In the genomic region with DNA sequence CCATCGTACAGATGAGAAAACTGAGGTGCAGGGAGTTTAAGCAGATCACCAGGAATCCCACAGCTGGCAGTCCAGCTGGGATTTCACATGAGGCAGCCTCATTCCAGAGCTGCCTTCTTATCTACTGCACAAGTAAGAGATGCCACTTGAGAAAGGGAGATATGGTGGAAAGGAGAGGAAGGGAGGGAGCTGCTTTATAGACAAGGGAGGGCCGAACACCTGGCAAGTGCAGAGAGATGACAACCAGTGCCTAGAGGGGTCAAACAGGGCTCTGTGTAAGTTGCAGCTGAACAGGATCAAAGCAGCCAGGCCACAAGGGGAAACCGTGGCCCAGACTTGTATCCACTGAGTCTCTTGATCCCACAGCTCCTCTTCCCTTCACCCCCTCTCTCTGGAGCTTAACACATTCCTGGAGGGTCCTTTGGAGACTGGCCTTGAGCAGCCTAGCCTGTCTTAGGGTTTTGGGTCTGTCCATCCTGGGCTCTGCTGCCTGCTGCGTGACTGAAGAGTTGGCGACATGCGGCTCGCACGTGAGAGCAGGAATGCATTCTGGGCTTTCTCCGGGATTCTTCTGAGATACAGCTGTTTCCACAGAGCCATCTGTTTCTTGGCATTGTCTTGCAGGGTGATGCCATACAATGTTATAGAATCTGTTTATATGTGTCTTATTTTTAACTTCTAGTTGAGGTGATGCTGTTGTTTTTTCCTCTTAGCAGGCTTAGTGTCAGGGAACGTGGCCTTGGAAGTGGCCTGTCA, we compare ENCODE assay signal across 17 cellular contexts.
DNase-seq lines count a peak whose midpoint lies in the region; ATAC-seq and TF ChIP-seq lines count a peak whose summit lies in the region.
"Had no signal": no experiment of that assay in that cellular context is flagged by ENCODE, and none has a peak within 500 bp of the region (broad histone marks: within the 10 kb centered on the region; RNA-seq: fewer than 3 reads in every experiment).

No MANE protein-coding gene starts in this region.

- no peaks in the 10 kb centered on the region for H3K9me3 ChIP-seq in left ventricle myocardium inferior (replicated peaks)
- no peaks in the 10 kb centered on the region for H3K9me3 ChIP-seq in left lung

- no peak overlapping the region for H3K4me3 ChIP-seq in left ventricle myocardium inferior
- H3K4me3 ChIP-seq in left lung: no peak overlapping the region

- CTCF ChIA-PET in MCF 10A (lab: Yijun Ruan, JAX): interaction anchor here (0.7 to 1.6 kb wide), 3 partner anchors 68 to 255 kb away, joined by 3 read pairs; no protein-coding TSS in a partner anchor

- H3K27ac Mint-ChIP-seq in stimulated activated memory B cell treated with anti-CD40 and anti-IgM and Interleukin-4, amounts not matched to agents 10 μg/mL and 1 μg/mL and 100 μg/mL, for 72 hours: peak overlapping the region; percentile 82
- H3K27ac Mint-ChIP-seq in MCF 10A (ENCODE audit: low read depth, unreplicated experiment): no peak overlapping the region
- H3K27ac Mint-ChIP-seq: CD4-positive, alpha-beta T cell had no signal

- intact Hi-C loops in left ventricle myocardium inferior (cut with micrococcal nuclease): no loop called here
- intact Hi-C loops in left lung (cut with DNase I): no loop called here
- intact Hi-C loops in MCF 10A (cut with micrococcal nuclease): no loop called here

- BruUV-seq in MCF 10A (replicated peaks; lab: Mats Ljungman, UMichigan): no TSS peak

- peaks cover 1% of the 10 kb centered on the region for H3K9me3 Mint-ChIP-seq in stimulated activated memory B cell treated with anti-CD40 and anti-IgM and Interleukin-4, amounts not matched to agents 10 μg/mL and 1 μg/mL and 100 μg/mL, for 72 hours
- no peaks in the 10 kb centered on the region for H3K9me3 Mint-ChIP-seq in MCF 10A (ENCODE audit: unreplicated experiment)
- H3K9me3 Mint-ChIP-seq: CD4-positive, alpha-beta T cell had no signal

- no peak overlapping the region for H3K4me3 Mint-ChIP-seq in stimulated activated memory B cell treated with anti-CD40 and anti-IgM and Interleukin-4, amounts not matched to agents 10 μg/mL and 1 μg/mL and 100 μg/mL, for 72 hours
- H3K4me3 Mint-ChIP-seq in MCF 10A (ENCODE audit: unreplicated experiment): no peak overlapping the region
- H3K4me3 Mint-ChIP-seq: CD4-positive, alpha-beta T cell had no signal

- H3K4me1 Mint-ChIP-seq in stimulated activated memory B cell treated with anti-CD40 and anti-IgM and Interleukin-4, amounts not matched to agents 10 μg/mL and 1 μg/mL and 100 μg/mL, for 72 hours: peaks cover 29% of the 10 kb centered on the region
- no peaks in the 10 kb centered on the region for H3K4me1 Mint-ChIP-seq in MCF 10A (ENCODE audit: insufficient read depth, unreplicated experiment)

- TF ChIP-seq CTCF in left ventricle myocardium inferior (IDR thresholded peaks at IDR 0.05; ENCODE audit: borderline replicate concordance) (no peak), left lung (IDR thresholded peaks at IDR 0.05) (no peak), MCF 10A (IDR thresholded peaks at IDR 0.05; ENCODE audit: unreplicated experiment) (no peak)

- no peaks in the 10 kb centered on the region for H3K27me3 Mint-ChIP-seq in stimulated activated memory B cell treated with anti-CD40 and anti-IgM and Interleukin-4, amounts not matched to agents 10 μg/mL and 1 μg/mL and 100 μg/mL, for 72 hours
- H3K27me3 Mint-ChIP-seq in MCF 10A (ENCODE audit: insufficient read depth, unreplicated experiment): no peaks in the 10 kb centered on the region
- H3K27me3 Mint-ChIP-seq: CD4-positive, alpha-beta T cell had no signal

- POLR2A ChIA-PET in MCF 10A (lab: Yijun Ruan, JAX): interaction anchor here (0.6 to 0.7 kb wide), 2 partner anchors 12 to 480 kb away, joined by 3 read pairs; no protein-coding TSS in a partner anchor

- ATAC-seq in stimulated activated memory B cell treated with anti-CD40 and anti-IgM and Interleukin-4, amounts not matched to agents 10 μg/mL and 1 μg/mL and 100 μg/mL, for 72 hours: no peak
- no peak for ATAC-seq in left lung
- ATAC-seq in HG02884 (IDR thresholded peaks at IDR 0.05; ENCODE audit: unreplicated experiment): no peak

- H3K36me3 ChIP-seq in left ventricle myocardium inferior (peaks cover 8% of the 10 kb centered on the region), left lung (no peaks in the 10 kb centered on the region)

- DNase-seq in NCI-H2171 treated with DMSO at 0.1 percent for 48 hours (lab: John Stamatoyannopoulos, UW) (peak; percentile 25), NCI-H2171 (lab: John Stamatoyannopoulos, UW) (no peak), NAMALWA (ENCODE audit: low spot score) (peak; percentile 26), left ventricle myocardium inferior (no peak), left lung (no peak), MCF 10A (ENCODE audit: unreplicated experiment) (no peak)
- DNase-seq: CD4-positive, alpha-beta T cell; DND-41; KG1; NCI-H1092 treated with DMSO at 0.1 percent for 48 hours; NCI-H1694; NCI-H2107; NCI-H446; NCI-H748 treated with DMSO at 0.1 percent for 48 hours had no signal

- peaks cover 7% of the 10 kb centered on the region for H3K36me3 Mint-ChIP-seq in stimulated activated memory B cell treated with anti-CD40 and anti-IgM and Interleukin-4, amounts not matched to agents 10 μg/mL and 1 μg/mL and 100 μg/mL, for 72 hours
- H3K36me3 Mint-ChIP-seq in MCF 10A (ENCODE audit: insufficient read depth, unreplicated experiment): no peaks in the 10 kb centered on the region

- peak overlapping the region; percentile 21 for H3K27ac ChIP-seq in left ventricle myocardium inferior (replicated peaks)
- H3K27ac ChIP-seq in left lung: no peak overlapping the region
- H3K27ac ChIP-seq: 22Rv1 had no signal

- H3K27me3 ChIP-seq in left ventricle myocardium inferior (ENCODE audit: low read depth) (no peaks in the 10 kb centered on the region), left lung (no peaks in the 10 kb centered on the region)

- H3K4me1 ChIP-seq in left ventricle myocardium inferior: peaks cover 31% of the 10 kb centered on the region
- H3K4me1 ChIP-seq in left lung: no peaks in the 10 kb centered on the region

Comparison
In these comparisons a context has a peak if more than half of its experiments do, and no peak if none do; other contexts are left out.
1. DNase-seq: peak in NCI-H2171 treated with DMSO at 0.1 percent for 48 hours (single experiment) and NAMALWA (single experiment); none in NCI-H2171 (single experiment), left ventricle myocardium inferior (single experiment), left lung (0 of 2) and MCF 10A (single experiment).